9 cellular contexts compared by ENCODE assay signal in genomic region chr22:40635008-40635939, GRCh38. TPM values are rescaled to one million over a fixed set of nuclear protein-coding genes. Genes with fewer than 3 reads are reported as not detected.
A peak's percentile ranks its signal among the peaks of the same experiment; 100 is the strongest.
DNase-seq lines count a peak whose midpoint lies in the region; ATAC-seq and TF ChIP-seq lines count a peak whose summit lies in the region.
"Had no signal": no experiment of that assay in that cellular context is flagged by ENCODE, and none has a peak within 500 bp of the region (broad histone marks: within the 10 kb centered on the region; RNA-seq: fewer than 3 reads in every experiment).

No MANE protein-coding gene starts in this region.

- no peaks in the 10 kb centered on the region for H3K36me3 ChIP-seq in thoracic aorta

- peak overlapping the region; percentile 79 to 92 for H3K27ac ChIP-seq in thoracic aorta

- H3K27me3 ChIP-seq in thoracic aorta (replicated peaks; ENCODE audit: insufficient read depth): no peaks in the 10 kb centered on the region

- ATAC-seq in thoracic aorta (ENCODE audit: insufficient number of reproducible peaks, low FRiP score, low read depth): no peak

- peak overlapping the region; percentile 95 for H3K4me3 ChIP-seq in thoracic aorta

- H3K4me1 ChIP-seq in thoracic aorta (ENCODE audit: control insufficient read depth in 1 of 2, low read depth in 2 of 2): peaks cover 18 to 48% of the 10 kb centered on the region in 2 donors

- no peaks in the 10 kb centered on the region for H3K9me3 ChIP-seq in thoracic aorta

- DNase-seq in DMS 273 (lab: John Stamatoyannopoulos, UW; ENCODE audit: unreplicated experiment) (peak; percentile 24), DMS 273 treated with DMSO at 0.1 percent for 48 hours (lab: John Stamatoyannopoulos, UW) (no peak), astrocyte of the hippocampus (ENCODE audit: low read depth, low spot score) (peak; percentile 32), kidney tubule cell (ENCODE audit: low spot score) (peak; percentile 22), thoracic aorta (ENCODE audit: low spot score) (no peak), Kasumi-1 (lab: John Stamatoyannopoulos, UW) (no peak), NCI-H1694 treated with DMSO at 0.1 percent for 48 hours (lab: John Stamatoyannopoulos, UW) (no peak), NCI-H526 (lab: John Stamatoyannopoulos, UW) (no peak)

- TF ChIP-seq CTCF in thoracic aorta (IDR thresholded peaks at IDR 0.05): no peak

RNA-seq across cellular contexts. Expression of gene MRTFA, which starts 1.2 kb away (rescaled TPM):
- 100 to 1,000 TPM in 1 of 2 donors, 10 to 100 TPM in 1; 71.8 to 129 TPM for total RNA-seq in thoracic aorta

RNA-seq across cellular contexts. Expression of gene MCHR1, which starts 44.0 kb away (rescaled TPM):
- under 1 TPM in 1 of 2 donors, not detected in 1; 0.41 TPM for total RNA-seq in thoracic aorta
- total RNA-seq: T-helper 2 cell treated with Interferon-gamma antibody and Interleukin-4, amounts not matched to agents 100 ng/mL and 5 ng/mL, for 36 hours had no signal

Comparison
In these comparisons a context has a peak if more than half of its experiments do, and no peak if none do; other contexts are left out.
1. DNase-seq: peak in DMS 273 (single experiment), astrocyte of the hippocampus (single experiment) and kidney tubule cell (single experiment); none in DMS 273 treated with DMSO at 0.1 percent for 48 hours (single experiment), thoracic aorta (single experiment), Kasumi-1 (0 of 2), NCI-H1694 treated with DMSO at 0.1 percent for 48 hours (single experiment) and NCI-H526 (0 of 2).